In the genomic region with DNA sequence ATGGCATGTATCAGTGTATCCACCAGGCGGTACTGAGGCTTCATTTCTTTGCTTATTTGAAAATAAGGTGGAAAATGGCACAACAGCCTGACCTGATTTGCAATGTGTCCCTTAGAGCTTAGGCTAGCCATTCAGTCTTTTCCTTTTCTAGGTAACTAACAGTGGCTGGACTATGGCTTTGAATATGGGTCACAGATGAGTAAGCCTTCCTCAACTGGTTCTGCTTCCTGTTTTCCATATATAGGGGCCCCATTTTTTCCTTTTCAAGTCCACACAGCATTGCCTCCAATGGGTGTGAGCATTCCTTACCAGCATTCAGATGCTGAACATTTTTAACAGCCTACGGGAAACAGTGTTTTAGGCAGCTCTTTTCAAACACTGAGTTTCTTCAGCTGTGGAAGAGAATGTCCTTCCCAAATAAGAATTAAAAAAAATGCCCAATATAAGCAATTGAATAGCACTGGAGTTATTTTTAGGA, we compare ENCODE assay signal across 9 cellular contexts. TPM values are rescaled to one million over a fixed set of nuclear protein-coding genes. Genes with fewer than 3 reads are reported as not detected.
DNase-seq lines count a peak whose midpoint lies in the region; ATAC-seq, FAIRE-seq and TF ChIP-seq lines count a peak whose summit lies in the region.
"Had no signal": no experiment of that assay in that cellular context is flagged by ENCODE, and none has a peak within 500 bp of the region (broad histone marks: within the 10 kb centered on the region; RNA-seq: fewer than 3 reads in every experiment).

No MANE protein-coding gene starts in this region.

- ATAC-seq in Right ventricle myocardium inferior: no peak
- ATAC-seq in left lung: peak; percentile 4
- ATAC-seq in HG02870 (IDR thresholded peaks at IDR 0.05; ENCODE audit: unreplicated experiment): no peak

- H3K4me3 ChIP-seq in cardiac muscle cell (peak overlapping the region; percentile 2), bronchial epithelial cell (ENCODE audit: low read depth, low read length) (no peak overlapping the region), left lung (no peak overlapping the region), vagina (no peak overlapping the region)

- TF ChIP-seq CTCF in cardiac muscle cell (IDR thresholded peaks at IDR 0.05; ENCODE audit: low read depth, low read length) (peak; percentile 22), bronchial epithelial cell (IDR thresholded peaks at IDR 0.05; ENCODE audit: insufficient read depth, low read length, severe bottlenecking) (peak; percentile 21), left lung (IDR thresholded peaks at IDR 0.05) (no peak), vagina (IDR thresholded peaks at IDR 0.05) (no peak)

- H3K27me3 ChIP-seq in cardiac muscle cell (no peaks in the 10 kb centered on the region), bronchial epithelial cell (ENCODE audit: control insufficient read depth, insufficient read depth, low read length) (no peaks in the 10 kb centered on the region), left lung (no peaks in the 10 kb centered on the region), vagina (no peaks in the 10 kb centered on the region)

- no peak for TF ChIP-seq POLR2A in vagina (IDR thresholded peaks at IDR 0.05)

- H3K27ac ChIP-seq in cardiac muscle cell: peak overlapping the region; percentile 75
- peak overlapping the region; percentile 75 to 79 for H3K27ac ChIP-seq in left lung
- peak overlapping the region; percentile 46 for H3K27ac ChIP-seq in vagina
- H3K27ac ChIP-seq: C4-2B had no signal

- intact Hi-C loops in Right ventricle myocardium inferior (cut with DNase I) (no loop called here), left lung (cut with DNase I) (no loop called here), vagina (cut with DNase I) (no loop called here)

- no peak for FAIRE-seq in bronchial epithelial cell (lab: Jason Lieb, UNC)

- H3K4me1 ChIP-seq in cardiac muscle cell (ENCODE audit: low read depth) (peaks cover 26% of the 10 kb centered on the region), left lung (peaks cover 13 to 45% of the 10 kb centered on the region in 2 donors), vagina (peaks cover 32% of the 10 kb centered on the region)

- H3K9me3 ChIP-seq in cardiac muscle cell (ENCODE audit: low read depth): no peaks in the 10 kb centered on the region
- H3K9me3 ChIP-seq in left lung: no peaks in the 10 kb centered on the region
- no peaks in the 10 kb centered on the region for H3K9me3 ChIP-seq in vagina

- H3K36me3 ChIP-seq in cardiac muscle cell (no peaks in the 10 kb centered on the region), bronchial epithelial cell (ENCODE audit: control insufficient read depth, insufficient read depth, low read length) (no peaks in the 10 kb centered on the region), left lung (no peaks in the 10 kb centered on the region), vagina (no peaks in the 10 kb centered on the region)

- DNase-seq in cardiac muscle cell (ENCODE audit: low read depth in 1 of 2, low spot score in 1 of 2) (peak; percentile 33 to 87), Right ventricle myocardium inferior (ENCODE audit: missing footprints) (no peak), bronchial epithelial cell (ENCODE audit: low read depth) (peak; percentile 95), left lung (no peak), vagina (ENCODE audit: extremely low spot score in 2 of 2) (no peak), NCI-H2196 treated with DMSO at 0.1 percent for 48 hours (lab: John Stamatoyannopoulos, UW; ENCODE audit: unreplicated experiment) (no peak), putamen (ENCODE audit: low spot score) (no peak)

RNA-seq across cellular contexts. Expression of a gene that starts 3.9 kb away (rescaled TPM):
- 490 and 576 TPM in 2 replicates for total RNA-seq in cardiac muscle cell
- 321 and 326 TPM in 2 replicates for polyA plus RNA-seq in cardiac muscle cell
- 583 TPM for total RNA-seq in Right ventricle myocardium inferior
- total RNA-seq in bronchial epithelial cell: 1,469 and 1,763 TPM in 2 replicates
- 100 to 1,000 TPM; 498 to 642 TPM for total RNA-seq in left lung
- total RNA-seq in vagina: 193 TPM

Comparison
In these comparisons a context has a peak if more than half of its experiments do, and no peak if none do; other contexts are left out.
1. DNase-seq: peak in cardiac muscle cell (2 of 2) and bronchial epithelial cell (single experiment); none in Right ventricle myocardium inferior (single experiment), left lung (0 of 2), vagina (0 of 2), NCI-H2196 treated with DMSO at 0.1 percent for 48 hours (single experiment) and putamen (single experiment).
2. CTCF ChIP-seq: peak in cardiac muscle cell (single experiment) and bronchial epithelial cell (single experiment); none in left lung (0 of 2) and vagina (0 of 3).
3. Peak in every context shown above with its lines, with median percentiles within 50 percentile points of each other: H3K27ac ChIP-seq.